In genomic region chr15:25863067-25863967, GRCh38 we compare ENCODE assay signal across 1 cellular context.
TF ChIP-seq lines count a peak whose summit lies in the region.

Gene ATP10A (minus strand): TSS chr15:25863327. CDS start chr15:25863096, 231 bp downstream.

TF ChIP-seq in HepG2, 621 proteins besides CTCF, POLR2A, EP300 and RAD21 (continued from another document):
- no peak for TF ChIP-seq ARID3A (IDR thresholded peaks at IDR 0.05; ENCODE audit: low read depth, low read length)
- TF ChIP-seq MAFF (IDR thresholded peaks at IDR 0.05; ENCODE audit: low read depth, low read length), result no peak
